18 cellular contexts compared by ENCODE assay signal in genomic region chr3:56456117-56456516, GRCh38.
"Had no signal": no experiment of that assay in that cellular context is flagged by ENCODE, and none has a peak within 500 bp of the region (broad histone marks: within the 10 kb centered on the region; RNA-seq: fewer than 3 reads in every experiment).

No MANE protein-coding gene starts in this region.

- DNase-seq: esophagus squamous epithelium; foreskin fibroblast; immature natural killer cell; kidney; left cardiac atrium; left ventricle myocardium inferior; lower lobe of right lung; natural killer cell; posterior cingulate gyrus; spleen; stimulated activated CD4-positive, alpha-beta T cell treated with anti-CD3 and anti-CD28 coated beads, Interleukin-15, amount 100 ng/mL, for 24 hours; stimulated activated CD4-positive, alpha-beta T cell treated with anti-CD3 and anti-CD28 coated beads, Interleukin-1b, Interleukin-23, amount 100 ng/mL, for 48 hours; stimulated activated CD4-positive, alpha-beta T cell treated with anti-CD3 and anti-CD28 coated beads, Interleukin-4, amount 100 ng/mL, for 24 hours; tibial artery; upper lobe of left lung; uterus had no signal

- ATAC-seq: left cardiac atrium; lower lobe of right lung; natural killer cell; sciatic nerve; stimulated activated memory B cell treated with anti-CD40 and anti-IgM and Interleukin-4, amounts not matched to agents 10 μg/mL and 1 μg/mL and 100 μg/mL, for 72 hours had no signal

- H3K36me3 ChIP-seq: esophagus squamous epithelium, left ventricle myocardium inferior, lower lobe of right lung, spleen, tibial artery, upper lobe of left lung, uterus had no signal

- FAIRE-seq: kidney had no signal

- H3K9me3 ChIP-seq: esophagus squamous epithelium, left ventricle myocardium inferior, lower lobe of right lung, spleen, tibial artery, upper lobe of left lung, uterus had no signal

- H3K4me3 ChIP-seq: esophagus squamous epithelium, left ventricle myocardium inferior, lower lobe of right lung, spleen, tibial artery, upper lobe of left lung, uterus had no signal

- H3K27ac ChIP-seq: esophagus squamous epithelium, left ventricle myocardium inferior, lower lobe of right lung, spleen, tibial artery, upper lobe of left lung, uterus had no signal

- H3K4me1 ChIP-seq: esophagus squamous epithelium, left ventricle myocardium inferior, lower lobe of right lung, spleen, tibial artery, upper lobe of left lung, uterus had no signal
